ENCODE assay signal across 1 cellular context in genomic region chr7:108603922-108604684, GRCh38.
TF ChIP-seq lines count a peak whose summit lies in the region.

No MANE protein-coding gene starts in this region.

TF ChIP-seq in GM23338, 12 proteins besides CTCF, POLR2A, EP300 and RAD21 (continued from another document):
- TF ChIP-seq ZNF462 (CRISPR knock-in tag; IDR thresholded peaks at IDR 0.05) (no peak), REST (IDR thresholded peaks at IDR 0.05; ENCODE audit: unreplicated experiment) (no peak), JUNB (IDR thresholded peaks at IDR 0.05; ENCODE audit: unreplicated experiment) (no peak), EZH2 (IDR thresholded peaks at IDR 0.05; ENCODE audit: low read depth, unreplicated experiment) (no peak), ZNF114 (CRISPR knock-in tag; IDR thresholded peaks at IDR 0.05) (no peak), STAT1 (IDR thresholded peaks at IDR 0.05; ENCODE audit: unreplicated experiment) (no peak), EZH2phosphoT487 (IDR thresholded peaks at IDR 0.05; ENCODE audit: unreplicated experiment) (no peak), NANOG (IDR thresholded peaks at IDR 0.05; ENCODE audit: borderline replicate concordance) (no peak), POLR2AphosphoS5 (IDR thresholded peaks at IDR 0.05; ENCODE audit: low read depth) (no peak), ZNF331 (CRISPR knock-in tag; IDR thresholded peaks at IDR 0.05; ENCODE audit: low read depth) (no peak), ETS1 (IDR thresholded peaks at IDR 0.05) (no peak)
